13 cellular contexts compared by ENCODE assay signal in genomic region chr5:83955916-83956315, GRCh38.
A peak's percentile ranks its signal among the peaks of the same experiment; 100 is the strongest.
DNase-seq lines count a peak whose midpoint lies in the region; ATAC-seq and TF ChIP-seq lines count a peak whose summit lies in the region.
"Had no signal": no experiment of that assay in that cellular context is flagged by ENCODE, and none has a peak within 500 bp of the region (broad histone marks: within the 10 kb centered on the region; RNA-seq: fewer than 3 reads in every experiment).

No MANE protein-coding gene starts in this region.

- H3K27me3 ChIP-seq in brain microvascular endothelial cell (replicated peaks) (no peaks in the 10 kb centered on the region), mesendoderm (ENCODE audit: insufficient read depth, low read length, poor library complexity) (no peaks in the 10 kb centered on the region), right cardiac atrium (ENCODE audit: control insufficient read depth, insufficient read depth) (no peaks in the 10 kb centered on the region)
- H3K27me3 ChIP-seq: transverse colon had no signal

- DNase-seq in COLO829 (ENCODE audit: low spot score) (peak; percentile 23), MV-4-11 (lab: John Stamatoyannopoulos, UW) (peak; percentile 16), brain microvascular endothelial cell (peak; percentile 59), mesendoderm (peak; percentile 4), NCI-H526 treated with DMSO at 0.1 percent for 48 hours (lab: John Stamatoyannopoulos, UW) (no peak), ecto neural progenitor cell (ENCODE audit: low spot score) (no peak), right cardiac atrium (no peak), head of caudate nucleus (no peak)
- DNase-seq: activated CD8-positive, alpha-beta T cell treated with anti-CD3 and anti-CD28 coated beads for 36 hours; activated naive CD8-positive, alpha-beta T cell treated with anti-CD3 and anti-CD28 coated beads, Interleukin-2, amount 10 ng/mL, durations not matched to agents 7 days and 5 days; CD8-positive, alpha-beta T cell; left ventricle myocardium inferior; transverse colon had no signal

- H3K36me3 ChIP-seq in brain microvascular endothelial cell (replicated peaks) (no peaks in the 10 kb centered on the region), mesendoderm (ENCODE audit: control insufficient read depth, insufficient read depth, low read length) (no peaks in the 10 kb centered on the region)
- H3K36me3 ChIP-seq: left ventricle myocardium inferior, transverse colon had no signal

- no peaks in the 10 kb centered on the region for H3K79me2 ChIP-seq in mesendoderm (ENCODE audit: control insufficient read depth, insufficient read depth, low read length)

- H3K4me1 ChIP-seq in mesendoderm (ENCODE audit: control insufficient read depth, low read depth, low read length) (peaks cover 2% of the 10 kb centered on the region), right cardiac atrium (ENCODE audit: control insufficient read depth, insufficient read depth, low read length) (no peaks in the 10 kb centered on the region)
- H3K4me1 ChIP-seq: left ventricle myocardium inferior, transverse colon had no signal

- H2AK5ac ChIP-seq in mesendoderm (ENCODE audit: low read length), result no peak overlapping the region

- no peak for TF ChIP-seq CTCF in brain microvascular endothelial cell (IDR thresholded peaks at IDR 0.05; ENCODE audit: low read depth, low read length, missing control alignments)

- in situ Hi-C loops in brain microvascular endothelial cell (cut with HindIII; ENCODE audit: low pct_ligation_motif_present, low sequenced_read_pairs), result no loop called here

- no peak overlapping the region for H3K4me3 ChIP-seq in brain microvascular endothelial cell (ENCODE audit: low read depth, low read length)
- no peak overlapping the region for H3K4me3 ChIP-seq in mesendoderm (ENCODE audit: low read length)
- no peak overlapping the region for H3K4me3 ChIP-seq in right cardiac atrium (ENCODE audit: low read length)
- H3K4me3 ChIP-seq: left ventricle myocardium inferior, transverse colon had no signal

- H3K27ac ChIP-seq in brain microvascular endothelial cell, result peak overlapping the region; percentile 37
- no peak overlapping the region for H3K27ac ChIP-seq in mesendoderm (ENCODE audit: low read depth, low read length)
- no peak overlapping the region for H3K27ac ChIP-seq in right cardiac atrium (ENCODE audit: low read length)
- H3K27ac ChIP-seq: left ventricle myocardium inferior, transverse colon had no signal

- H3K79me1 ChIP-seq in mesendoderm (ENCODE audit: low read length), result no peaks in the 10 kb centered on the region

- H3K9me3 ChIP-seq in right cardiac atrium (ENCODE audit: control insufficient read depth, low read length), result no peaks in the 10 kb centered on the region
- H3K9me3 ChIP-seq: left ventricle myocardium inferior, transverse colon had no signal

- H4K8ac ChIP-seq in mesendoderm (ENCODE audit: low read depth, low read length), result no peak overlapping the region

- H4K5ac ChIP-seq in mesendoderm (ENCODE audit: low read length), result no peak overlapping the region

- H3K4me2 ChIP-seq in mesendoderm (ENCODE audit: low read length), result no peak overlapping the region

- no peak overlapping the region for H2BK5ac ChIP-seq in mesendoderm (ENCODE audit: low read length)

- no peak overlapping the region for H3K56ac ChIP-seq in mesendoderm (ENCODE audit: low read length)

- H3K23ac ChIP-seq in mesendoderm (ENCODE audit: low read length), result no peak overlapping the region

- intact Hi-C loops in right cardiac atrium (cut with DNase I), result no loop called here
- intact Hi-C loops in head of caudate nucleus (cut with DNase I), result no loop called here

- no peak overlapping the region for H2BK120ac ChIP-seq in mesendoderm (ENCODE audit: low read depth, low read length)

- H3K9ac ChIP-seq in mesendoderm (ENCODE audit: low read length), result no peak overlapping the region

- no peak overlapping the region for H2BK15ac ChIP-seq in mesendoderm (replicated peaks; ENCODE audit: low read depth)

- no peak for ATAC-seq in right cardiac atrium
- ATAC-seq: activated CD8-positive, alpha-beta T cell treated with anti-CD3 and anti-CD28 coated beads for 36 hours; CD8-positive, alpha-beta T cell had no signal

- WGBS in mesendoderm (ENCODE audit: extremely low coverage, insufficient coverage, low lambda C conversion rate), result no CpG with 5 or more reads among the region's 1 CpG
- 94% methylated on average over 1 of the region's 1 CpG for WGBS in right cardiac atrium

- H3K18ac ChIP-seq in mesendoderm (ENCODE audit: low read length), result no peak overlapping the region

- no peak overlapping the region for H3K4ac ChIP-seq in mesendoderm (ENCODE audit: low read depth, low read length)

Comparison
In these comparisons a context has a peak if more than half of its experiments do, and no peak if none do; other contexts are left out.
1. DNase-seq: peak in COLO829 (single experiment), MV-4-11 (single experiment), brain microvascular endothelial cell (single experiment) and mesendoderm (single experiment); none in NCI-H526 treated with DMSO at 0.1 percent for 48 hours (single experiment), ecto neural progenitor cell (single experiment), right cardiac atrium (0 of 3) and head of caudate nucleus (0 of 42).